Comparison of ENCODE assay signal across 17 cellular contexts in genomic region chr18:52150050-52150449, GRCh38.
DNase-seq lines count a peak whose midpoint lies in the region; ATAC-seq and TF ChIP-seq lines count a peak whose summit lies in the region.
"Had no signal": no experiment of that assay in that cellular context is flagged by ENCODE, and none has a peak within 500 bp of the region (broad histone marks: within the 10 kb centered on the region; RNA-seq: fewer than 3 reads in every experiment).

No MANE protein-coding gene starts in this region.

- no peak for ATAC-seq in gastrocnemius medialis
- ATAC-seq: A549, GM23338 had no signal

- peak overlapping the region; percentile 12; the same call in 1 of the 2 replicates for H2AFZ ChIP-seq in PC-9
- H2AFZ ChIP-seq: GM23338 had no signal

- POLR2A ChIA-PET in PC-9 (lab: Charles Lee; ENCODE audit: unreplicated experiment), result no interaction called here

- H3K27ac ChIP-seq in PC-9 (peak overlapping the region; percentile 56), gastrocnemius medialis (no peak overlapping the region)
- H3K27ac ChIP-seq: A549, C4-2B had no signal

- no peaks in the 10 kb centered on the region for H3K27me3 ChIP-seq in PC-9 (ENCODE audit: insufficient read depth, low read depth)
- H3K27me3 ChIP-seq in gastrocnemius medialis, result no peaks in the 10 kb centered on the region
- H3K27me3 ChIP-seq: BE2C had no signal

- TF ChIP-seq POLR2A in gastrocnemius medialis (IDR thresholded peaks at IDR 0.05), result no peak

- no peaks in the 10 kb centered on the region for H4K20me1 ChIP-seq in PC-9 (ENCODE audit: insufficient read depth)

- in situ Hi-C loops in gastrocnemius medialis (cut with MboI; ENCODE audit: low sequenced_read_pairs in 4 of 4), result no loop called here

- BruUV-seq in PC-9 (replicated peaks; lab: Mats Ljungman, UMichigan), result no TSS peak

- H3K4me1 ChIP-seq in PC-9 (replicated peaks; ENCODE audit: insufficient read depth) (peaks cover 14% of the 10 kb centered on the region), gastrocnemius medialis (no peaks in the 10 kb centered on the region)
- H3K4me1 ChIP-seq: A549, BE2C had no signal

- DNase-seq in M059J (ENCODE audit: low read depth) (peak; percentile 3), PC-9 (peak; percentile 50 to 88), epithelial cell of esophagus (ENCODE audit: low read depth) (peak; percentile 86), renal cortical epithelial cell (ENCODE audit: low read depth) (peak; percentile 36), HT-29 (ENCODE audit: low spot score) (no peak), NCI-H526 (lab: John Stamatoyannopoulos, UW) (no peak), gastrocnemius medialis (no peak)
- DNase-seq: BE2C; CD4-positive, alpha-beta memory T cell; DMS153; DMS79 treated with DMSO at 0.1 percent for 48 hours; EL; GDM1; H7 had no signal

- intact Hi-C loops in PC-9 (cut with micrococcal nuclease; ENCODE audit: unreplicated experiment), result loop anchor here (1.0 kb wide), 1 partner anchor 10 kb away; no protein-coding TSS in a partner anchor
- intact Hi-C loops in gastrocnemius medialis (cut with DNase I; ENCODE audit: low total_unique reads), result no loop called here

- no peaks in the 10 kb centered on the region; the same call in 1 of the 2 replicates for H3K9me3 ChIP-seq in PC-9 (ENCODE audit: insufficient read depth, low read depth)
- H3K9me3 ChIP-seq in gastrocnemius medialis, result no peaks in the 10 kb centered on the region
- H3K9me3 ChIP-seq: A549, BE2C had no signal

- H3K4me3 ChIP-seq in PC-9 (no peak overlapping the region), epithelial cell of esophagus (ENCODE audit: low read length) (no peak overlapping the region), gastrocnemius medialis (no peak overlapping the region)
- H3K4me3 ChIP-seq: A549, GM23338 had no signal

- no peaks in the 10 kb centered on the region for H3K9me2 ChIP-seq in PC-9 (ENCODE audit: insufficient read depth)

- H3K36me3 ChIP-seq in PC-9 (ENCODE audit: low read depth), result no peaks in the 10 kb centered on the region
- no peaks in the 10 kb centered on the region for H3K36me3 ChIP-seq in gastrocnemius medialis
- H3K36me3 ChIP-seq: BE2C had no signal

- no peak for TF ChIP-seq CTCF in PC-9 (conservative IDR thresholded peaks at IDR 0.05)
- no peak for TF ChIP-seq CTCF in epithelial cell of esophagus (IDR thresholded peaks at IDR 0.05; ENCODE audit: insufficient read depth, low read depth, low read length, missing control alignments)
- TF ChIP-seq CTCF in gastrocnemius medialis (IDR thresholded peaks at IDR 0.05 in 4 of 5, conservative IDR thresholded peaks at IDR 0.05 in 1 of 5), result no peak

- no peaks in the 10 kb centered on the region for H3K79me2 ChIP-seq in PC-9 (ENCODE audit: low read depth)

- CTCF ChIA-PET in PC-9 (lab: Charles Lee), result no interaction called here

- H3K4me2 ChIP-seq in PC-9, result peak overlapping the region; percentile 28; the same call in 1 of the 2 replicates
- H3K4me2 ChIP-seq: A549, GM23338 had no signal

- H3F3A ChIP-seq in PC-9 (ENCODE audit: insufficient read depth, low read depth), result peaks cover 10% of the 10 kb centered on the region; the same call in 1 of the 2 replicates

Comparison
In these comparisons a context has a peak if more than half of its experiments do, and no peak if none do; other contexts are left out.
1. DNase-seq: peak in M059J (single experiment), PC-9 (2 of 2), epithelial cell of esophagus (single experiment) and renal cortical epithelial cell (single experiment); none in HT-29 (single experiment), NCI-H526 (0 of 2) and gastrocnemius medialis (0 of 2).